ENCODE assay signal across 30 cellular contexts in genomic region chr2:227007940-227008339, GRCh38.
"Had no signal": no experiment of that assay in that cellular context is flagged by ENCODE, and none has a peak within 500 bp of the region (broad histone marks: within the 10 kb centered on the region; RNA-seq: fewer than 3 reads in every experiment).

No MANE protein-coding gene starts in this region.

- H3K9ac ChIP-seq: SK-N-SH had no signal

- H3K9me3 Mint-ChIP-seq: activated CD4-positive, alpha-beta T cell treated with anti-CD3 and anti-CD28 coated beads, Interleukin-2, amount 10 ng/mL, durations not matched to agents 24 days and 14 days; activated CD8-positive, alpha-beta T cell treated with anti-CD3 and anti-CD28 coated beads for 36 hours; activated naive CD4-positive, alpha-beta T cell treated with anti-CD3 and anti-CD28 coated beads, Interleukin-2, amount 50 U/mL, for 24 hours; activated naive CD8-positive, alpha-beta T cell treated with anti-CD3 and anti-CD28 coated beads, Interleukin-2, amount 10 ng/mL, durations not matched to agents 7 days and 5 days; activated T-helper 2 cell treated with anti-CD3 and anti-CD28 coated beads, Interferon-gamma antibody, Interleukin-2, Interleukin-4, amounts not matched to agents 10 μg/mL and 5 μg/mL and 100 μg/mL, durations not matched to agents 14 hours and 24 hours and 36 hours; T-helper 1 cell treated with Interleukin-12 subunit alpha and Interleukin-12 subunit beta and Interleukin-4 antibody, amounts not matched to agents 30 μg/mL and 1 μg/mL, for 36 hours; T-helper 2 cell treated with Interferon-gamma antibody and Interleukin-4, amounts not matched to agents 5 μg/mL and 100 μg/mL, for 36 hours had no signal

- H3K36me3 Mint-ChIP-seq: activated naive CD4-positive, alpha-beta T cell treated with anti-CD3 and anti-CD28 coated beads, Interleukin-2, amount 50 U/mL, for 24 hours; activated naive CD8-positive, alpha-beta T cell treated with anti-CD3 and anti-CD28 coated beads, Interleukin-2, amount 10 ng/mL, durations not matched to agents 7 days and 5 days had no signal

- H3K27me3 ChIP-seq: body of pancreas, breast epithelium, Peyer's patch, SJSA1 had no signal

- H3K4me3 ChIP-seq: body of pancreas, breast epithelium, Peyer's patch, SJSA1 had no signal

- H3K9me3 ChIP-seq: body of pancreas, breast epithelium, Peyer's patch, SJSA1, SK-N-SH had no signal

- H3K4me3 Mint-ChIP-seq: activated CD4-positive, alpha-beta T cell treated with anti-CD3 and anti-CD28 coated beads, Interleukin-2, amount 10 ng/mL, durations not matched to agents 24 days and 14 days; activated CD8-positive, alpha-beta T cell treated with anti-CD3 and anti-CD28 coated beads for 36 hours; activated naive CD4-positive, alpha-beta T cell treated with anti-CD3 and anti-CD28 coated beads, Interleukin-2, amount 50 U/mL, for 24 hours; activated naive CD8-positive, alpha-beta T cell treated with anti-CD3 and anti-CD28 coated beads, Interleukin-2, amount 10 ng/mL, durations not matched to agents 7 days and 5 days; activated T-cell treated with anti-CD3 and anti-CD28 coated beads, Interleukin-2, amount 50 U/mL, for 72 hours; T-helper 1 cell treated with Interleukin-12 subunit alpha and Interleukin-12 subunit beta and Interleukin-4 antibody, amounts not matched to agents 30 μg/mL and 1 μg/mL, for 36 hours; T-helper 2 cell treated with Interferon-gamma antibody and Interleukin-4, amounts not matched to agents 5 μg/mL and 100 μg/mL, for 36 hours had no signal

- FAIRE-seq: astrocyte, TTC549 had no signal

- H3K27me3 Mint-ChIP-seq: activated CD4-positive, alpha-beta T cell treated with anti-CD3 and anti-CD28 coated beads, Interleukin-2, amount 10 ng/mL, durations not matched to agents 24 days and 14 days; activated CD8-positive, alpha-beta T cell treated with anti-CD3 and anti-CD28 coated beads for 36 hours; activated naive CD4-positive, alpha-beta T cell treated with anti-CD3 and anti-CD28 coated beads, Interleukin-2, amount 50 U/mL, for 24 hours; activated naive CD8-positive, alpha-beta T cell treated with anti-CD3 and anti-CD28 coated beads, Interleukin-2, amount 10 ng/mL, durations not matched to agents 7 days and 5 days had no signal

- H3K36me3 ChIP-seq: breast epithelium, Peyer's patch, SJSA1 had no signal

- H3K4me2 ChIP-seq: SK-N-SH had no signal

- DNase-seq: activated CD4-positive, alpha-beta T cell treated with anti-CD3 and anti-CD28 coated beads, Interleukin-2, amount 10 ng/mL, durations not matched to agents 24 days and 14 days; activated CD4-positive, alpha-beta T cell treated with anti-CD3 and anti-CD28 coated beads, Interleukin-2, amount 50 U/mL, for 4 hours; activated CD8-positive, alpha-beta T cell treated with anti-CD3 and anti-CD28 coated beads for 36 hours; activated gamma-delta T cell; activated naive CD4-positive, alpha-beta T cell treated with Interleukin-2 at 50 U/mL for 16 hours; activated naive CD8-positive, alpha-beta T cell treated with anti-CD3 and anti-CD28 coated beads, Interleukin-2, amount 10 ng/mL, durations not matched to agents 7 days and 5 days; activated T-cell treated with anti-CD3 and anti-CD28 coated beads, Interleukin-2, amount 50 U/mL, for 1 hour; activated T-cell treated with anti-CD3 and anti-CD28 coated beads, Interleukin-2, amount 50 U/mL, for 72 hours; amygdala; body of pancreas; NCI-H1092 treated with DMSO at 0.1 percent for 48 hours; NCI-H146; NCI-H1930; NCI-H2081 treated with DMSO at 0.1 percent for 48 hours; NCI-H226; NCI-H524 treated with DMSO at 0.1 percent for 48 hours; NK-92 treated with Interleukin-12 subunit alpha and Interleukin-12 subunit beta, amount 100 ng/mL, for 24 hours; PC-3; Peyer's patch; RPMI8226; SHP77 treated with DMSO at 0.1 percent for 48 hours; SK-N-SH had no signal

- H3K27ac Mint-ChIP-seq: activated CD4-positive, alpha-beta T cell treated with anti-CD3 and anti-CD28 coated beads, Interleukin-2, amount 10 ng/mL, durations not matched to agents 24 days and 14 days; activated CD8-positive, alpha-beta T cell treated with anti-CD3 and anti-CD28 coated beads for 36 hours; activated naive CD4-positive, alpha-beta T cell treated with anti-CD3 and anti-CD28 coated beads, Interleukin-2, amount 50 U/mL, for 24 hours; activated naive CD8-positive, alpha-beta T cell treated with anti-CD3 and anti-CD28 coated beads, Interleukin-2, amount 10 ng/mL, durations not matched to agents 7 days and 5 days; activated T-cell treated with anti-CD3 and anti-CD28 coated beads, Interleukin-2, amount 50 U/mL, for 72 hours; activated T-helper 2 cell treated with anti-CD3 and anti-CD28 coated beads, Interferon-gamma antibody, Interleukin-2, Interleukin-4, amounts not matched to agents 10 μg/mL and 5 μg/mL and 100 μg/mL, durations not matched to agents 14 hours and 24 hours and 36 hours; T-helper 2 cell treated with Interferon-gamma antibody and Interleukin-4, amounts not matched to agents 5 μg/mL and 100 μg/mL, for 36 hours had no signal

- H3K4me1 Mint-ChIP-seq: activated CD4-positive, alpha-beta T cell treated with anti-CD3 and anti-CD28 coated beads, Interleukin-2, amount 10 ng/mL, durations not matched to agents 24 days and 14 days; activated naive CD4-positive, alpha-beta T cell treated with anti-CD3 and anti-CD28 coated beads, Interleukin-2, amount 50 U/mL, for 24 hours; activated naive CD8-positive, alpha-beta T cell treated with anti-CD3 and anti-CD28 coated beads, Interleukin-2, amount 10 ng/mL, durations not matched to agents 7 days and 5 days had no signal

- ATAC-seq: activated CD8-positive, alpha-beta T cell treated with anti-CD3 and anti-CD28 coated beads for 36 hours; activated T-cell treated with anti-CD3 and anti-CD28 coated beads, Interleukin-2, amount 50 U/mL, for 72 hours; body of pancreas; PC-3 had no signal

- H3K27ac ChIP-seq: body of pancreas, breast epithelium, Peyer's patch, SJSA1 had no signal

- H3K4me1 ChIP-seq: body of pancreas, breast epithelium, Peyer's patch, SJSA1 had no signal
